In the genomic region with DNA sequence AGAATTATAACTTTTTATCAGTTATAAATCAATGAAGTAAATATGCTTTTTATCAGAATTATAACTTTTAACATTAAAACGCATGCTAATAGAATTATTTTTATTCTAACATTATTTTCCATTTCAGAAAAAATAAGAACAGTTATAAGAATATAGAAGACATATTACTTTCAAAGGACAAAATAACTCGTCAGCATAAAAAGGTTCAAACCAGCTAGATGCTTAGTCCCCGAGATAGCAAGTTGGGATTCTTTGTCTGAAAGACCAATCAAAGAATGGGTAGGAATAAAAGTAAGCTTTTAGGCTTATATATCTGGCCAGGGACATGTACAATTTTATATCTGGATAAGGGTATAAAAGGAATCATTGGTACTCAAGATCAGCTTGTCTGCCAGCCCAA, we compare ENCODE assay signal across 1 cellular context.
TF ChIP-seq lines count a peak whose summit lies in the region.

No MANE protein-coding gene starts in this region.

TF ChIP-seq in A549, 52 proteins besides CTCF, POLR2A, EP300 and RAD21 (continued from another document):
- TF ChIP-seq, protein P1, sequence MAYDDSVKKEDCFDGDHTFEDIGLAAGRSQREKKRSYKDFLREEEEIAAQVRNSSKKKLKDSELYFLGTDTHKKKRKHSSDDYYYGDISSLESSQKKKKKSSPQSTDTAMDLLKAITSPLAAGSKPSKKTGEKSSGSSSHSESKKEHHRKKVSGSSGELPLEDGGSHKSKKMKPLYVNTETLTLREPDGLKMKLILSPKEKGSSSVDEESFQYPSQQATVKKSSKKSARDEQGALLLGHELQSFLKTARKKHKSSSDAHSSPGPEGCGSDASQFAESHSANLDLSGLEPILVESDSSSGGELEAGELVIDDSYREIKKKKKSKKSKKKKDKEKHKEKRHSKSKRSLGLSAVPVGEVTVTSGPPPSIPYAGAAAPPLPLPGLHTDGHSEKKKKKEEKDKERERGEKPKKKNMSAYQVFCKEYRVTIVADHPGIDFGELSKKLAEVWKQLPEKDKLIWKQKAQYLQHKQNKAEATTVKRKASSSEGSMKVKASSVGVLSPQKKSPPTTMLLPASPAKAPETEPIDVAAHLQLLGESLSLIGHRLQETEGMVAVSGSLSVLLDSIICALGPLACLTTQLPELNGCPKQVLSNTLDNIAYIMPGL (CRISPR knock-in tag; IDR thresholded peaks at IDR 0.05; ENCODE audit: borderline replicate concordance): no peak
- TF ChIP-seq FOSB (CRISPR knock-in tag; IDR thresholded peaks at IDR 0.05): no peak
